In the genomic region with DNA sequence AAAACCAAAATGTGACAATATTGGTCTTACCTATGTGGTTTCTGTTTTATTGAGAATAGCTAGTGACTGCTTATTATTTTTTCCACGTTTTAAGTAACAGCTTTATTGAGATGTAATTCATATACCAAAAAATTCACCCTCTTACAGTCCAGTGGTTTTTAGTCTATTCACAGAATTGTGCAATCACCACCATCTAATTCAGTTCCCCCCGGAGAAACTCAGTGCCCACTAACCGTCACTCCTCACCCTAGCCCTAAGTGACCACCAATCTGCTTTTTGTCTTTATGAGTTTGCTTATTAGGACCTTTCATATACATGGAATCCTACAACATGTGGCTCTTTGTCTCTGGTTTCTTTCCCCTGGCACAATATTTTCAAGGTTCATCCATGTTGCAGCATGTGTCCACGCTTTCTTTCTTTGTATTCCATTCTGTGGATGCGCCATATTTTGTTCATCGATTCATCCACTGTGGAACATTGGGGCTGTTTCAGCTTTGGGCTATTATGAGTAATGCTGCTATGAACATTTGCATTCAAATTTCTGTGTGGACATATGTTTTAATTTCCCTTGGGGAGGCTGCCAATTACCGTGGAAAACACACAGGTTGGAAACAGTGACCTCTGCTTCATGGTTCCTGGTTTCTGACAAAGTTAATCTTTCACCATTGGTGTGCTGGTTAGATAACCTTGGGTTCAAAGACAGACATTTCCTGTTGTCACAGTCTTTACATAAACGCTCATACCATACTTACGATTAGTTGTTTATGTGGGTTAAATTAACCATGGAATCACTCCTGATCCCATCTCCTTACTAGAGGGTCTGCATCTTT, we compare ENCODE assay signal across 2 cellular contexts.
TF ChIP-seq lines count a peak whose summit lies in the region.

No MANE protein-coding gene starts in this region.

TF ChIP-seq in GM12878, 131 proteins besides CTCF, POLR2A, EP300 and RAD21 (continued from another document and continues in another):
- TF ChIP-seq, protein P1, sequence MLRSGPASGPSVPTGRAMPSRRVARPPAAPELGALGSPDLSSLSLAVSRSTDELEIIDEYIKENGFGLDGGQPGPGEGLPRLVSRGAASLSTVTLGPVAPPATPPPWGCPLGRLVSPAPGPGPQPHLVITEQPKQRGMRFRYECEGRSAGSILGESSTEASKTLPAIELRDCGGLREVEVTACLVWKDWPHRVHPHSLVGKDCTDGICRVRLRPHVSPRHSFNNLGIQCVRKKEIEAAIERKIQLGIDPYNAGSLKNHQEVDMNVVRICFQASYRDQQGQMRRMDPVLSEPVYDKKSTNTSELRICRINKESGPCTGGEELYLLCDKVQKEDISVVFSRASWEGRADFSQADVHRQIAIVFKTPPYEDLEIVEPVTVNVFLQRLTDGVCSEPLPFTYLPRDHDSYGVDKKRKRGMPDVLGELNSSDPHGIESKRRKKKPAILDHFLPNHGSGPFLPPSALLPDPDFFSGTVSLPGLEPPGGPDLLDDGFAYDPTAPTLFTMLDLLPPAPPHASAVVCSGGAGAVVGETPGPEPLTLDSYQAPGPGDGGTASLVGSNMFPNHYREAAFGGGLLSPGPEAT (IDR thresholded peaks at IDR 0.05; ENCODE audit: low read depth): peak; percentile 37; the same call in 1 of the 2 replicates
- TF ChIP-seq, protein P2, sequence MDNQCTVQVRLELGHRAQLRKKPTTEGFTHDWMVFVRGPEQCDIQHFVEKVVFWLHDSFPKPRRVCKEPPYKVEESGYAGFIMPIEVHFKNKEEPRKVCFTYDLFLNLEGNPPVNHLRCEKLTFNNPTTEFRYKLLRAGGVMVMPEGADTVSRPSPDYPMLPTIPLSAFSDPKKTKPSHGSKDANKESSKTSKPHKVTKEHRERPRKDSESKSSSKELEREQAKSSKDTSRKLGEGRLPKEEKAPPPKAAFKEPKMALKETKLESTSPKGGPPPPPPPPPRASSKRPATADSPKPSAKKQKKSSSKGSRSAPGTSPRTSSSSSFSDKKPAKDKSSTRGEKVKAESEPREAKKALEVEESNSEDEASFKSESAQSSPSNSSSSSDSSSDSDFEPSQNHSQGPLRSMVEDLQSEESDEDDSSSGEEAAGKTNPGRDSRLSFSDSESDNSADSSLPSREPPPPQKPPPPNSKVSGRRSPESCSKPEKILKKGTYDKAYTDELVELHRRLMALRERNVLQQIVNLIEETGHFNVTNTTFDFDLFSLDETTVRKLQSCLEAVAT (IDR thresholded peaks at IDR 0.05): peak; percentile 95
- TF ChIP-seq MEF2B (IDR thresholded peaks at IDR 0.05; ENCODE audit: partially characterized antibody, poor library complexity, severe bottlenecking) (peak; percentile 78), IKZF2 (IDR thresholded peaks at IDR 0.05) (peak; percentile 77 to 85; a peak in 3 of 4 replicates), DPF2 (IDR thresholded peaks at IDR 0.05) (peak; percentile 26; the same call in 1 of the 2 replicates), RELA (IDR thresholded peaks at IDR 0.05; ENCODE audit: borderline replicate concordance, partially characterized antibody) (no peak), BHLHE40 (IDR thresholded peaks at IDR 0.05; ENCODE audit: borderline replicate concordance in 1 of 2, low read depth in 2 of 2, low read length in 1 of 2) (peak; percentile 16 to 30; a peak in 1 of 4 replicates)
- TF ChIP-seq, protein P3, sequence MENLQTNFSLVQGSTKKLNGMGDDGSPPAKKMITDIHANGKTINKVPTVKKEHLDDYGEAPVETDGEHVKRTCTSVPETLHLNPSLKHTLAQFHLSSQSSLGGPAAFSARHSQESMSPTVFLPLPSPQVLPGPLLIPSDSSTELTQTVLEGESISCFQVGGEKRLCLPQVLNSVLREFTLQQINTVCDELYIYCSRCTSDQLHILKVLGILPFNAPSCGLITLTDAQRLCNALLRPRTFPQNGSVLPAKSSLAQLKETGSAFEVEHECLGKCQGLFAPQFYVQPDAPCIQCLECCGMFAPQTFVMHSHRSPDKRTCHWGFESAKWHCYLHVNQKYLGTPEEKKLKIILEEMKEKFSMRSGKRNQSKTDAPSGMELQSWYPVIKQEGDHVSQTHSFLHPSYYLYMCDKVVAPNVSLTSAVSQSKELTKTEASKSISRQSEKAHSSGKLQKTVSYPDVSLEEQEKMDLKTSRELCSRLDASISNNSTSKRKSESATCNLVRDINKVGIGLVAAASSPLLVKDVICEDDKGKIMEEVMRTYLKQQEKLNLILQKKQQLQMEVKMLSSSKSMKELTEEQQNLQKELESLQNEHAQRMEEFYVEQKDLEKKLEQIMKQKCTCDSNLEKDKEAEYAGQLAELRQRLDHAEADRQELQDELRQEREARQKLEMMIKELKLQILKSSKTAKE (IDR thresholded peaks at IDR 0.05; ENCODE audit: low read depth, poor library complexity, severe bottlenecking): peak; percentile 45
- TF ChIP-seq, protein P4, sequence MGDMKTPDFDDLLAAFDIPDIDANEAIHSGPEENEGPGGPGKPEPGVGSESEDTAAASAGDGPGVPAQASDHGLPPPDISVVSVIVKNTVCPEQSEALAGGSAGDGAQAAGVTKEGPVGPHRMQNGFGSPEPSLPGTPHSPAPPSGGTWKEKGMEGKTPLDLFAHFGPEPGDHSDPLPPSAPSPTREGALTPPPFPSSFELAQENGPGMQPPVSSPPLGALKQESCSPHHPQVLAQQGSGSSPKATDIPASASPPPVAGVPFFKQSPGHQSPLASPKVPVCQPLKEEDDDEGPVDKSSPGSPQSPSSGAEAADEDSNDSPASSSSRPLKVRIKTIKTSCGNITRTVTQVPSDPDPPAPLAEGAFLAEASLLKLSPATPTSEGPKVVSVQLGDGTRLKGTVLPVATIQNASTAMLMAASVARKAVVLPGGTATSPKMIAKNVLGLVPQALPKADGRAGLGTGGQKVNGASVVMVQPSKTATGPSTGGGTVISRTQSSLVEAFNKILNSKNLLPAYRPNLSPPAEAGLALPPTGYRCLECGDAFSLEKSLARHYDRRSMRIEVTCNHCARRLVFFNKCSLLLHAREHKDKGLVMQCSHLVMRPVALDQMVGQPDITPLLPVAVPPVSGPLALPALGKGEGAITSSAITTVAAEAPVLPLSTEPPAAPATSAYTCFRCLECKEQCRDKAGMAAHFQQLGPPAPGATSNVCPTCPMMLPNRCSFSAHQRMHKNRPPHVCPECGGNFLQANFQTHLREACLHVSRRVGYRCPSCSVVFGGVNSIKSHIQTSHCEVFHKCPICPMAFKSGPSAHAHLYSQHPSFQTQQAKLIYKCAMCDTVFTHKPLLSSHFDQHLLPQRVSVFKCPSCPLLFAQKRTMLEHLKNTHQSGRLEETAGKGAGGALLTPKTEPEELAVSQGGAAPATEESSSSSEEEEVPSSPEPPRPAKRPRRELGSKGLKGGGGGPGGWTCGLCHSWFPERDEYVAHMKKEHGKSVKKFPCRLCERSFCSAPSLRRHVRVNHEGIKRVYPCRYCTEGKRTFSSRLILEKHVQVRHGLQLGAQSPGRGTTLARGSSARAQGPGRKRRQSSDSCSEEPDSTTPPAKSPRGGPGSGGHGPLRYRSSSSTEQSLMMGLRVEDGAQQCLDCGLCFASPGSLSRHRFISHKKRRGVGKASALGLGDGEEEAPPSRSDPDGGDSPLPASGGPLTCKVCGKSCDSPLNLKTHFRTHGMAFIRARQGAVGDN (IDR thresholded peaks at IDR 0.05): peak; percentile 77

TF ChIP-seq in liver, 16 proteins besides CTCF, POLR2A, EP300 and RAD21 (continued from another document):
- peak in 1 of 2 donors; percentile 14 for TF ChIP-seq JUND (IDR thresholded peaks at IDR 0.05)
- peak; percentile 81 for TF ChIP-seq SP1 (IDR thresholded peaks at IDR 0.05)
- TF ChIP-seq, protein P5, sequence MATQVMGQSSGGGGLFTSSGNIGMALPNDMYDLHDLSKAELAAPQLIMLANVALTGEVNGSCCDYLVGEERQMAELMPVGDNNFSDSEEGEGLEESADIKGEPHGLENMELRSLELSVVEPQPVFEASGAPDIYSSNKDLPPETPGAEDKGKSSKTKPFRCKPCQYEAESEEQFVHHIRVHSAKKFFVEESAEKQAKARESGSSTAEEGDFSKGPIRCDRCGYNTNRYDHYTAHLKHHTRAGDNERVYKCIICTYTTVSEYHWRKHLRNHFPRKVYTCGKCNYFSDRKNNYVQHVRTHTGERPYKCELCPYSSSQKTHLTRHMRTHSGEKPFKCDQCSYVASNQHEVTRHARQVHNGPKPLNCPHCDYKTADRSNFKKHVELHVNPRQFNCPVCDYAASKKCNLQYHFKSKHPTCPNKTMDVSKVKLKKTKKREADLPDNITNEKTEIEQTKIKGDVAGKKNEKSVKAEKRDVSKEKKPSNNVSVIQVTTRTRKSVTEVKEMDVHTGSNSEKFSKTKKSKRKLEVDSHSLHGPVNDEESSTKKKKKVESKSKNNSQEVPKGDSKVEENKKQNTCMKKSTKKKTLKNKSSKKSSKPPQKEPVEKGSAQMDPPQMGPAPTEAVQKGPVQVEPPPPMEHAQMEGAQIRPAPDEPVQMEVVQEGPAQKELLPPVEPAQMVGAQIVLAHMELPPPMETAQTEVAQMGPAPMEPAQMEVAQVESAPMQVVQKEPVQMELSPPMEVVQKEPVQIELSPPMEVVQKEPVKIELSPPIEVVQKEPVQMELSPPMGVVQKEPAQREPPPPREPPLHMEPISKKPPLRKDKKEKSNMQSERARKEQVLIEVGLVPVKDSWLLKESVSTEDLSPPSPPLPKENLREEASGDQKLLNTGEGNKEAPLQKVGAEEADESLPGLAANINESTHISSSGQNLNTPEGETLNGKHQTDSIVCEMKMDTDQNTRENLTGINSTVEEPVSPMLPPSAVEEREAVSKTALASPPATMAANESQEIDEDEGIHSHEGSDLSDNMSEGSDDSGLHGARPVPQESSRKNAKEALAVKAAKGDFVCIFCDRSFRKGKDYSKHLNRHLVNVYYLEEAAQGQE (IDR thresholded peaks at IDR 0.05): no peak
- peak; percentile 42 for TF ChIP-seq FOXA2 (IDR thresholded peaks at IDR 0.05)
- TF ChIP-seq GABPA (IDR thresholded peaks at IDR 0.05 in 1 of 2, conservative IDR thresholded peaks at IDR 0.05 in 1 of 2): peak in 1 of 2 donors; percentile 44
- TF ChIP-seq, protein P6, sequence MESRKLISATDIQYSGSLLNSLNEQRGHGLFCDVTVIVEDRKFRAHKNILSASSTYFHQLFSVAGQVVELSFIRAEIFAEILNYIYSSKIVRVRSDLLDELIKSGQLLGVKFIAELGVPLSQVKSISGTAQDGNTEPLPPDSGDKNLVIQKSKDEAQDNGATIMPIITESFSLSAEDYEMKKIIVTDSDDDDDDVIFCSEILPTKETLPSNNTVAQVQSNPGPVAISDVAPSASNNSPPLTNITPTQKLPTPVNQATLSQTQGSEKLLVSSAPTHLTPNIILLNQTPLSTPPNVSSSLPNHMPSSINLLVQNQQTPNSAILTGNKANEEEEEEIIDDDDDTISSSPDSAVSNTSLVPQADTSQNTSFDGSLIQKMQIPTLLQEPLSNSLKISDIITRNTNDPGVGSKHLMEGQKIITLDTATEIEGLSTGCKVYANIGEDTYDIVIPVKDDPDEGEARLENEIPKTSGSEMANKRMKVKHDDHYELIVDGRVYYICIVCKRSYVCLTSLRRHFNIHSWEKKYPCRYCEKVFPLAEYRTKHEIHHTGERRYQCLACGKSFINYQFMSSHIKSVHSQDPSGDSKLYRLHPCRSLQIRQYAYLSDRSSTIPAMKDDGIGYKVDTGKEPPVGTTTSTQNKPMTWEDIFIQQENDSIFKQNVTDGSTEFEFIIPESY (IDR thresholded peaks at IDR 0.05): peak; percentile 33
- TF ChIP-seq EGR1 (IDR thresholded peaks at IDR 0.05; ENCODE audit: low read depth in 2 of 2): peak; percentile 32 to 43
- peak; percentile 34 for TF ChIP-seq NR2F2 (IDR thresholded peaks at IDR 0.05)
- peak; percentile 27 for TF ChIP-seq HNF4G (IDR thresholded peaks at IDR 0.05)
